18 cellular contexts compared by ENCODE assay signal in the genomic region with DNA sequence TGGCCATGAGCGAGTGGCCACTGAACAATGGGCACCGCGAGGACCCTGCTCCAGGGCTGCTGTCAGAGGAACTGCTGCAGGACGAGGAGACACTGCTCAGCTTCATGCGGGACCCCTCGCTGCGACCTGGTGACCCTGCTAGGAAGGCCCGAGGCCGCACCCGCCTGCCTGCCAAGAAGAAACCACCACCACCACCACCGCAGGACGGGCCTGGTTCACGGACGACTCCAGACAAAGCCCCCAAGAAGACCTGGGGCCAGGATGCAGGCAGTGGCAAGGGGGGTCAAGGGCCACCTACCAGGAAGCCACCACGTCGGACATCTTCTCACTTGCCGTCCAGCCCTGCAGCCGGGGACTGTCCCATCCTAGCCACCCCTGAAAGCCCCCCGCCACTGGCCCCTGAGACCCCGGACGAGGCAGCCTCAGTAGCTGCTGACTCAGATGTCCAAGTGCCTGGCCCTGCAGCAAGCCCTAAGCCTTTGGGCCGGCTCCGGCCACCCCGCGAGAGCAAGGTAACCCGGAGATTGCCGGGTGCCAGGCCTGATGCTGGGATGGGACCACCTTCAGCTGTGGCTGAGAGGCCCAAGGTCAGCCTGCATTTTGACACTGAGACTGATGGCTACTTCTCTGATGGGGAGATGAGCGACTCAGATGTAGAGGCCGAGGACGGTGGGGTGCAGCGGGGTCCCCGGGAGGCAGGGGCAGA.
"Had no signal": no experiment of that assay in that cellular context is flagged by ENCODE, and none has a peak within 500 bp of the region (broad histone marks: within the 10 kb centered on the region; RNA-seq: fewer than 3 reads in every experiment).

No MANE protein-coding gene starts in this region.

- FAIRE-seq: islet of Langerhans, small intestine had no signal

- H3K4me1 ChIP-seq: colonic mucosa had no signal

- H3K27ac ChIP-seq: colonic mucosa, right lobe of liver, vagina had no signal

- DNase-seq: activated CD4-positive, alpha-beta T cell treated with anti-CD3 and anti-CD28 coated beads for 4 hours; activated CD4-positive, alpha-beta T cell treated with anti-CD3 and anti-CD28 coated beads, Interleukin-2, amount 50 U/mL, for 48 hours; activated CD4-positive, CD25-positive, alpha-beta regulatory T cell; activated gamma-delta T cell; aorta; colonic mucosa; left cardiac atrium; nephron progenitor cell; small intestine; stimulated activated CD4-positive, alpha-beta T cell treated with anti-CD3 and anti-CD28 coated beads, Interleukin-15, amount 100 ng/mL, for 24 hours; stimulated activated naive CD4-positive, alpha-beta T cell treated with Interleukin-2 at 50 U/mL for 16 hours; T1000 had no signal

- H3K9me3 ChIP-seq: colonic mucosa, gastroesophageal sphincter, right lobe of liver, thoracic aorta, vagina had no signal

- H3K27me3 ChIP-seq: colonic mucosa, dorsolateral prefrontal cortex, gastroesophageal sphincter, right lobe of liver, vagina had no signal

- H3K4me3 ChIP-seq: colonic mucosa, dorsolateral prefrontal cortex, gastroesophageal sphincter, right lobe of liver, thoracic aorta, vagina had no signal
